Comparison of ENCODE assay signal across 1 cellular context in the genomic region with DNA sequence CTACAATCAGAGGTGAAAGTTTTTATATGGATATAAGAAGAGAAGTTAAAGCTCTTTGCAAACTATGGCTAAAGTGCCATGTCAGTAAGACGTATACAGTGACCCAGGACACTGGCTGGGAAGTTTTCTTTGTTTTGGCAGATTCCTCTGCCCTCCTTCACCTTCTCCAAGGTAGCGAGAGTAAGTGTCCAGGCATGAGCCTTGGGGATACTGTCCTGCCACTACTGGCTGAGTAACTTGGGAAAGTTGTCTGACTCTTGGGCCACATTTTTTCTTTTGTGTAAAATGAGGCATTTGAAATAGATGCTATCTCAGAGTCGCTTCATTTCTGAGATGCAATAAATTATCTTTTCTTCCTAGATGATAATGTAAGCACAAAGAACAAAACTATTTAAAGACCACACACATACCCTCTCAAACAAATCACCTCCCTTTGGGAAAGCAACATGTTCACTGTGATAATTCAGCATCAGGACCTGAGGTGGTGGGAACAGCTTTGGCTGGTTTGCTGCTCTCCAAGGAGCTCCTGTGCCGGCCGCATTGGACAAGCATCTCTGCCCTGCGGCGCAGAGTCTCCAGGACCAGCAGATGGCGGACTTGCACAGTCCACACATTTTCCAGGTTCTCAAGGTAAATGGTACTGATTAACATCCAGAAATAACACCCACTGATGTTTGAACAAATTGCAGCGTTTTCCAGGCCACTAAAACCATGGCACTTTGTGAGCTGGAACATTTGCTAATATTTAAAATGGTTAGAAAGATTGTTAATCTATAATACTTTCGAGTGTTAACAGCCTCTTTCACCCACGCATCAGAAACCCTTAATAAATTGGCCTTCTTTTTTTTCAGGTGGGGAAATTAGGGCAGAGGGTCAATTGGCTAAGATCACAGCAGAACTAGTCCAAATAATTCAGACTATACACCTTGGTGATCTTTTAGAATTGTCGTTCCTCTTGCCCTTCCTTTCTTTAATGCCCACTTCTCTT.
TF ChIP-seq lines count a peak whose summit lies in the region.

No MANE protein-coding gene starts in this region.

TF ChIP-seq in HepG2, 621 proteins besides CTCF, POLR2A, EP300 and RAD21 (continued from another document and continues in another):
- TF ChIP-seq, protein P1, sequence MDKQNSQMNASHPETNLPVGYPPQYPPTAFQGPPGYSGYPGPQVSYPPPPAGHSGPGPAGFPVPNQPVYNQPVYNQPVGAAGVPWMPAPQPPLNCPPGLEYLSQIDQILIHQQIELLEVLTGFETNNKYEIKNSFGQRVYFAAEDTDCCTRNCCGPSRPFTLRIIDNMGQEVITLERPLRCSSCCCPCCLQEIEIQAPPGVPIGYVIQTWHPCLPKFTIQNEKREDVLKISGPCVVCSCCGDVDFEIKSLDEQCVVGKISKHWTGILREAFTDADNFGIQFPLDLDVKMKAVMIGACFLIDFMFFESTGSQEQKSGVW (CRISPR knock-in tag; IDR thresholded peaks at IDR 0.05; ENCODE audit: borderline replicate concordance) = no peak
- TF ChIP-seq ZNF619 (CRISPR knock-in tag; IDR thresholded peaks at IDR 0.05) = no peak
- no peak for TF ChIP-seq RBM22 (optimal IDR thresholded peaks at IDR 0.05; ENCODE audit: low read length)
- TF ChIP-seq ZNF34 (CRISPR knock-in tag; IDR thresholded peaks at IDR 0.05; ENCODE audit: borderline replicate concordance) = no peak
- no peak for TF ChIP-seq ATRX (CRISPR knock-in tag; IDR thresholded peaks at IDR 0.05; ENCODE audit: borderline replicate concordance)
- TF ChIP-seq ZFP36L1 (CRISPR knock-in tag; IDR thresholded peaks at IDR 0.05) = no peak
- TF ChIP-seq, protein P2, sequence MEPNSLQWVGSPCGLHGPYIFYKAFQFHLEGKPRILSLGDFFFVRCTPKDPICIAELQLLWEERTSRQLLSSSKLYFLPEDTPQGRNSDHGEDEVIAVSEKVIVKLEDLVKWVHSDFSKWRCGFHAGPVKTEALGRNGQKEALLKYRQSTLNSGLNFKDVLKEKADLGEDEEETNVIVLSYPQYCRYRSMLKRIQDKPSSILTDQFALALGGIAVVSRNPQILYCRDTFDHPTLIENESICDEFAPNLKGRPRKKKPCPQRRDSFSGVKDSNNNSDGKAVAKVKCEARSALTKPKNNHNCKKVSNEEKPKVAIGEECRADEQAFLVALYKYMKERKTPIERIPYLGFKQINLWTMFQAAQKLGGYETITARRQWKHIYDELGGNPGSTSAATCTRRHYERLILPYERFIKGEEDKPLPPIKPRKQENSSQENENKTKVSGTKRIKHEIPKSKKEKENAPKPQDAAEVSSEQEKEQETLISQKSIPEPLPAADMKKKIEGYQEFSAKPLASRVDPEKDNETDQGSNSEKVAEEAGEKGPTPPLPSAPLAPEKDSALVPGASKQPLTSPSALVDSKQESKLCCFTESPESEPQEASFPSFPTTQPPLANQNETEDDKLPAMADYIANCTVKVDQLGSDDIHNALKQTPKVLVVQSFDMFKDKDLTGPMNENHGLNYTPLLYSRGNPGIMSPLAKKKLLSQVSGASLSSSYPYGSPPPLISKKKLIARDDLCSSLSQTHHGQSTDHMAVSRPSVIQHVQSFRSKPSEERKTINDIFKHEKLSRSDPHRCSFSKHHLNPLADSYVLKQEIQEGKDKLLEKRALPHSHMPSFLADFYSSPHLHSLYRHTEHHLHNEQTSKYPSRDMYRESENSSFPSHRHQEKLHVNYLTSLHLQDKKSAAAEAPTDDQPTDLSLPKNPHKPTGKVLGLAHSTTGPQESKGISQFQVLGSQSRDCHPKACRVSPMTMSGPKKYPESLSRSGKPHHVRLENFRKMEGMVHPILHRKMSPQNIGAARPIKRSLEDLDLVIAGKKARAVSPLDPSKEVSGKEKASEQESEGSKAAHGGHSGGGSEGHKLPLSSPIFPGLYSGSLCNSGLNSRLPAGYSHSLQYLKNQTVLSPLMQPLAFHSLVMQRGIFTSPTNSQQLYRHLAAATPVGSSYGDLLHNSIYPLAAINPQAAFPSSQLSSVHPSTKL (CRISPR knock-in tag; IDR thresholded peaks at IDR 0.05) = peak; percentile 58
- TF ChIP-seq, protein P3, sequence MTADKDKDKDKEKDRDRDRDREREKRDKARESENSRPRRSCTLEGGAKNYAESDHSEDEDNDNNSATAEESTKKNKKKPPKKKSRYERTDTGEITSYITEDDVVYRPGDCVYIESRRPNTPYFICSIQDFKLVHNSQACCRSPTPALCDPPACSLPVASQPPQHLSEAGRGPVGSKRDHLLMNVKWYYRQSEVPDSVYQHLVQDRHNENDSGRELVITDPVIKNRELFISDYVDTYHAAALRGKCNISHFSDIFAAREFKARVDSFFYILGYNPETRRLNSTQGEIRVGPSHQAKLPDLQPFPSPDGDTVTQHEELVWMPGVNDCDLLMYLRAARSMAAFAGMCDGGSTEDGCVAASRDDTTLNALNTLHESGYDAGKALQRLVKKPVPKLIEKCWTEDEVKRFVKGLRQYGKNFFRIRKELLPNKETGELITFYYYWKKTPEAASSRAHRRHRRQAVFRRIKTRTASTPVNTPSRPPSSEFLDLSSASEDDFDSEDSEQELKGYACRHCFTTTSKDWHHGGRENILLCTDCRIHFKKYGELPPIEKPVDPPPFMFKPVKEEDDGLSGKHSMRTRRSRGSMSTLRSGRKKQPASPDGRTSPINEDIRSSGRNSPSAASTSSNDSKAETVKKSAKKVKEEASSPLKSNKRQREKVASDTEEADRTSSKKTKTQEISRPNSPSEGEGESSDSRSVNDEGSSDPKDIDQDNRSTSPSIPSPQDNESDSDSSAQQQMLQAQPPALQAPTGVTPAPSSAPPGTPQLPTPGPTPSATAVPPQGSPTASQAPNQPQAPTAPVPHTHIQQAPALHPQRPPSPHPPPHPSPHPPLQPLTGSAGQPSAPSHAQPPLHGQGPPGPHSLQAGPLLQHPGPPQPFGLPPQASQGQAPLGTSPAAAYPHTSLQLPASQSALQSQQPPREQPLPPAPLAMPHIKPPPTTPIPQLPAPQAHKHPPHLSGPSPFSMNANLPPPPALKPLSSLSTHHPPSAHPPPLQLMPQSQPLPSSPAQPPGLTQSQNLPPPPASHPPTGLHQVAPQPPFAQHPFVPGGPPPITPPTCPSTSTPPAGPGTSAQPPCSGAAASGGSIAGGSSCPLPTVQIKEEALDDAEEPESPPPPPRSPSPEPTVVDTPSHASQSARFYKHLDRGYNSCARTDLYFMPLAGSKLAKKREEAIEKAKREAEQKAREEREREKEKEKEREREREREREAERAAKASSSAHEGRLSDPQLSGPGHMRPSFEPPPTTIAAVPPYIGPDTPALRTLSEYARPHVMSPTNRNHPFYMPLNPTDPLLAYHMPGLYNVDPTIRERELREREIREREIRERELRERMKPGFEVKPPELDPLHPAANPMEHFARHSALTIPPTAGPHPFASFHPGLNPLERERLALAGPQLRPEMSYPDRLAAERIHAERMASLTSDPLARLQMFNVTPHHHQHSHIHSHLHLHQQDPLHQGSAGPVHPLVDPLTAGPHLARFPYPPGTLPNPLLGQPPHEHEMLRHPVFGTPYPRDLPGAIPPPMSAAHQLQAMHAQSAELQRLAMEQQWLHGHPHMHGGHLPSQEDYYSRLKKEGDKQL (CRISPR knock-in tag; IDR thresholded peaks at IDR 0.05; ENCODE audit: low read depth) = no peak
- no peak for TF ChIP-seq SOX5 (CRISPR knock-in tag; IDR thresholded peaks at IDR 0.05; ENCODE audit: borderline replicate concordance)
- peak; percentile 84 for TF ChIP-seq CCAR2 (optimal IDR thresholded peaks at IDR 0.05; ENCODE audit: low read depth, low read length)
- no peak for TF ChIP-seq ZBTB38 (CRISPR knock-in tag; IDR thresholded peaks at IDR 0.05)
- TF ChIP-seq HMG20B (CRISPR knock-in tag; conservative IDR thresholded peaks at IDR 0.05) = 0 out of 2 replicates have a peak, but pooled peaks have one; percentile 37
- TF ChIP-seq, protein P4, sequence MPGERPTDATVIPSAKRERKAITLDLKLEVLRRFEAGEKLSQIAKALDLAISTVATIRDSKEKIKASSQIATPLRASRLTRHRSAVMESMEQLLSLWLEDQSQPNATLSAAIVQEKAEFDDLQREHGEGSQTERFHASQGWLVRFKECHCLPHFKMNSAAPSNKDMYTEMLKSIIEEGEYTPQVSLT (CRISPR knock-in tag; IDR thresholded peaks at IDR 0.05; ENCODE audit: borderline replicate concordance, low read depth) = no peak
- TF ChIP-seq ZNF747 (CRISPR knock-in tag; IDR thresholded peaks at IDR 0.05; ENCODE audit: borderline replicate concordance) = no peak
- TF ChIP-seq GABPB1 (CRISPR knock-in tag; IDR thresholded peaks at IDR 0.05) = peak; percentile 15; the same call in 1 of the 2 replicates
- TF ChIP-seq, protein P5, sequence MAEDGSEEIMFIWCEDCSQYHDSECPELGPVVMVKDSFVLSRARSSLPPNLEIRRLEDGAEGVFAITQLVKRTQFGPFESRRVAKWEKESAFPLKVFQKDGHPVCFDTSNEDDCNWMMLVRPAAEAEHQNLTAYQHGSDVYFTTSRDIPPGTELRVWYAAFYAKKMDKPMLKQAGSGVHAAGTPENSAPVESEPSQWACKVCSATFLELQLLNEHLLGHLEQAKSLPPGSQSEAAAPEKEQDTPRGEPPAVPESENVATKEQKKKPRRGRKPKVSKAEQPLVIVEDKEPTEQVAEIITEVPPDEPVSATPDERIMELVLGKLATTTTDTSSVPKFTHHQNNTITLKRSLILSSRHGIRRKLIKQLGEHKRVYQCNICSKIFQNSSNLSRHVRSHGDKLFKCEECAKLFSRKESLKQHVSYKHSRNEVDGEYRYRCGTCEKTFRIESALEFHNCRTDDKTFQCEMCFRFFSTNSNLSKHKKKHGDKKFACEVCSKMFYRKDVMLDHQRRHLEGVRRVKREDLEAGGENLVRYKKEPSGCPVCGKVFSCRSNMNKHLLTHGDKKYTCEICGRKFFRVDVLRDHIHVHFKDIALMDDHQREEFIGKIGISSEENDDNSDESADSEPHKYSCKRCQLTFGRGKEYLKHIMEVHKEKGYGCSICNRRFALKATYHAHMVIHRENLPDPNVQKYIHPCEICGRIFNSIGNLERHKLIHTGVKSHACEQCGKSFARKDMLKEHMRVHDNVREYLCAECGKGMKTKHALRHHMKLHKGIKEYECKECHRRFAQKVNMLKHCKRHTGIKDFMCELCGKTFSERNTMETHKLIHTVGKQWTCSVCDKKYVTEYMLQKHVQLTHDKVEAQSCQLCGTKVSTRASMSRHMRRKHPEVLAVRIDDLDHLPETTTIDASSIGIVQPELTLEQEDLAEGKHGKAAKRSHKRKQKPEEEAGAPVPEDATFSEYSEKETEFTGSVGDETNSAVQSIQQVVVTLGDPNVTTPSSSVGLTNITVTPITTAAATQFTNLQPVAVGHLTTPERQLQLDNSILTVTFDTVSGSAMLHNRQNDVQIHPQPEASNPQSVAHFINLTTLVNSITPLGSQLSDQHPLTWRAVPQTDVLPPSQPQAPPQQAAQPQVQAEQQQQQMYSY (CRISPR knock-in tag; IDR thresholded peaks at IDR 0.05) = no peak
- TF ChIP-seq ZNF337 (CRISPR knock-in tag; IDR thresholded peaks at IDR 0.05; ENCODE audit: borderline replicate concordance, low read depth) = no peak
- no peak for TF ChIP-seq ZNF101 (CRISPR knock-in tag; IDR thresholded peaks at IDR 0.05; ENCODE audit: borderline replicate concordance, low read depth)
- no peak for TF ChIP-seq ATM (IDR thresholded peaks at IDR 0.05; ENCODE audit: borderline replicate concordance)
- no peak for TF ChIP-seq ZNF329 (CRISPR knock-in tag; IDR thresholded peaks at IDR 0.05; ENCODE audit: low read depth)
- no peak for TF ChIP-seq TGIF2 (CRISPR knock-in tag; IDR thresholded peaks at IDR 0.05)
- TF ChIP-seq, protein P6, sequence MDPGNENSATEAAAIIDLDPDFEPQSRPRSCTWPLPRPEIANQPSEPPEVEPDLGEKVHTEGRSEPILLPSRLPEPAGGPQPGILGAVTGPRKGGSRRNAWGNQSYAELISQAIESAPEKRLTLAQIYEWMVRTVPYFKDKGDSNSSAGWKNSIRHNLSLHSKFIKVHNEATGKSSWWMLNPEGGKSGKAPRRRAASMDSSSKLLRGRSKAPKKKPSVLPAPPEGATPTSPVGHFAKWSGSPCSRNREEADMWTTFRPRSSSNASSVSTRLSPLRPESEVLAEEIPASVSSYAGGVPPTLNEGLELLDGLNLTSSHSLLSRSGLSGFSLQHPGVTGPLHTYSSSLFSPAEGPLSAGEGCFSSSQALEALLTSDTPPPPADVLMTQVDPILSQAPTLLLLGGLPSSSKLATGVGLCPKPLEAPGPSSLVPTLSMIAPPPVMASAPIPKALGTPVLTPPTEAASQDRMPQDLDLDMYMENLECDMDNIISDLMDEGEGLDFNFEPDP (CRISPR knock-in tag; conservative IDR thresholded peaks at IDR 0.05) = no peak
- TF ChIP-seq, protein P7, sequence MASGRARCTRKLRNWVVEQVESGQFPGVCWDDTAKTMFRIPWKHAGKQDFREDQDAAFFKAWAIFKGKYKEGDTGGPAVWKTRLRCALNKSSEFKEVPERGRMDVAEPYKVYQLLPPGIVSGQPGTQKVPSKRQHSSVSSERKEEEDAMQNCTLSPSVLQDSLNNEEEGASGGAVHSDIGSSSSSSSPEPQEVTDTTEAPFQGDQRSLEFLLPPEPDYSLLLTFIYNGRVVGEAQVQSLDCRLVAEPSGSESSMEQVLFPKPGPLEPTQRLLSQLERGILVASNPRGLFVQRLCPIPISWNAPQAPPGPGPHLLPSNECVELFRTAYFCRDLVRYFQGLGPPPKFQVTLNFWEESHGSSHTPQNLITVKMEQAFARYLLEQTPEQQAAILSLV (CRISPR knock-in tag; IDR thresholded peaks at IDR 0.05; ENCODE audit: borderline replicate concordance) = no peak
- TF ChIP-seq SMAD1 (CRISPR knock-in tag; IDR thresholded peaks at IDR 0.05; ENCODE audit: borderline replicate concordance, low read depth) = no peak
- TF ChIP-seq, protein P8, sequence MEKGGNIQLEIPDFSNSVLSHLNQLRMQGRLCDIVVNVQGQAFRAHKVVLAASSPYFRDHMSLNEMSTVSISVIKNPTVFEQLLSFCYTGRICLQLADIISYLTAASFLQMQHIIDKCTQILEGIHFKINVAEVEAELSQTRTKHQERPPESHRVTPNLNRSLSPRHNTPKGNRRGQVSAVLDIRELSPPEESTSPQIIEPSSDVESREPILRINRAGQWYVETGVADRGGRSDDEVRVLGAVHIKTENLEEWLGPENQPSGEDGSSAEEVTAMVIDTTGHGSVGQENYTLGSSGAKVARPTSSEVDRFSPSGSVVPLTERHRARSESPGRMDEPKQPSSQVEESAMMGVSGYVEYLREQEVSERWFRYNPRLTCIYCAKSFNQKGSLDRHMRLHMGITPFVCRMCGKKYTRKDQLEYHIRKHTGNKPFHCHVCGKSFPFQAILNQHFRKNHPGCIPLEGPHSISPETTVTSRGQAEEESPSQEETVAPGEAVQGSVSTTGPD (CRISPR knock-in tag; IDR thresholded peaks at IDR 0.05) = no peak; the same call in 1 of the 2 replicates
- 0 out of 2 replicates have a peak, but pooled peaks have one; percentile 12 for TF ChIP-seq ZNF780A (CRISPR knock-in tag; IDR thresholded peaks at IDR 0.05)
- 0 out of 2 replicates have a peak, but pooled peaks have one; percentile 51 for TF ChIP-seq KMT2A (CRISPR knock-in tag; IDR thresholded peaks at IDR 0.05)
- TF ChIP-seq ARNTL (CRISPR knock-in tag; IDR thresholded peaks at IDR 0.05) = no peak
- TF ChIP-seq ZNF446 (CRISPR knock-in tag; IDR thresholded peaks at IDR 0.05) = no peak
